19 cellular contexts compared by ENCODE assay signal in genomic region chr17:48187867-48188608, GRCh38.
DNase-seq lines count a peak whose midpoint lies in the region; ATAC-seq lines count a peak whose summit lies in the region.
"Had no signal": no experiment of that assay in that cellular context is flagged by ENCODE, and none has a peak within 500 bp of the region (broad histone marks: within the 10 kb centered on the region; RNA-seq: fewer than 3 reads in every experiment).

No MANE protein-coding gene starts in this region.

- DNase-seq in COLO668 (lab: John Stamatoyannopoulos, UW; ENCODE audit: unreplicated experiment) (peak; percentile 14), NCI-H1092 treated with DMSO at 0.1 percent for 48 hours (lab: John Stamatoyannopoulos, UW) (peak; percentile 95), NCI-H2196 treated with DMSO at 0.1 percent for 48 hours (lab: John Stamatoyannopoulos, UW; ENCODE audit: unreplicated experiment) (peak; percentile 60), SHP77 treated with DMSO at 0.1 percent for 48 hours (lab: John Stamatoyannopoulos, UW) (peak; percentile 48), T1000 (lab: John Stamatoyannopoulos, UW) (no peak), NCI-H1694 (lab: John Stamatoyannopoulos, UW) (no peak)
- DNase-seq in stimulated activated CD4-positive, alpha-beta T cell treated with anti-CD3 and anti-CD28 coated beads, Interleukin-4, amount 100 ng/mL, for 4 hours = no peak
- DNase-seq: activated CD4-positive, alpha-beta T cell treated with anti-CD3 and anti-CD28 coated beads, Interleukin-2, amount 50 U/mL, for 1 hour; aorta; C1 segment of cervical spinal cord; esophagus squamous epithelium; gastrocnemius medialis; NCI-H146; NCI-H82; pancreas; spleen; stimulated activated CD4-positive, alpha-beta T cell treated with anti-CD3 and anti-CD28 coated beads, Interleukin-2, amount 100 ng/mL, for 48 hours; stimulated activated naive B cell treated with anti-CD40 and anti-IgM and Interleukin-4, amounts not matched to agents 10 μg/mL and 1 μg/mL and 100 μg/mL, for 72 hours had no signal

- no peak for ATAC-seq in GM19467 (IDR thresholded peaks at IDR 0.05; ENCODE audit: unreplicated experiment)
- ATAC-seq: gastrocnemius medialis; pancreas; stimulated activated naive B cell treated with anti-CD40 and anti-IgM and Interleukin-4, amounts not matched to agents 10 μg/mL and 1 μg/mL and 100 μg/mL, for 72 hours had no signal

Comparison
In these comparisons a context has a peak if more than half of its experiments do, and no peak if none do; other contexts are left out.
1. DNase-seq: peak in COLO668 (single experiment), NCI-H1092 treated with DMSO at 0.1 percent for 48 hours (single experiment), NCI-H2196 treated with DMSO at 0.1 percent for 48 hours (single experiment) and SHP77 treated with DMSO at 0.1 percent for 48 hours (single experiment); none in T1000 (single experiment), stimulated activated CD4-positive, alpha-beta T cell treated with anti-CD3 and anti-CD28 coated beads, Interleukin-4, amount 100 ng/mL, for 4 hours (0 of 2) and NCI-H1694 (single experiment).